ENCODE assay signal across 2 cellular contexts in genomic region chr20:32968833-32969241, GRCh38.
A peak's percentile ranks its signal among the peaks of the same experiment; 100 is the strongest.
TF ChIP-seq lines count a peak whose summit lies in the region.

No MANE protein-coding gene starts in this region.

TF ChIP-seq in HEK293, 187 proteins besides CTCF, POLR2A, EP300 and RAD21 (continued from another document):
- TF ChIP-seq ZNF138 (tag by site-specific recombination; IDR thresholded peaks at IDR 0.05; ENCODE audit: borderline replicate concordance): no peak
- TF ChIP-seq ZNF280D (tag by site-specific recombination; IDR thresholded peaks at IDR 0.05): no peak
- no peak for TF ChIP-seq INSM2 (tag by site-specific recombination; IDR thresholded peaks at IDR 0.05)
- TF ChIP-seq EGR2 (tag by site-specific recombination; IDR thresholded peaks at IDR 0.05; ENCODE audit: low read depth): 0 out of 2 replicates have a peak, but pooled peaks have one; percentile 50
- TF ChIP-seq ATF2 (tag by site-specific recombination; IDR thresholded peaks at IDR 0.05; ENCODE audit: low read depth): no peak

TF ChIP-seq in GM23338, 12 proteins besides CTCF, POLR2A, EP300 and RAD21 (continued from another document):
- TF ChIP-seq ZNF462 (CRISPR knock-in tag; IDR thresholded peaks at IDR 0.05) (no peak), ZNF114 (CRISPR knock-in tag; IDR thresholded peaks at IDR 0.05) (no peak)
